16 cellular contexts compared by ENCODE assay signal in genomic region chr5:124996764-124997077, GRCh38.
DNase-seq lines count a peak whose midpoint lies in the region; ATAC-seq, FAIRE-seq and TF ChIP-seq lines count a peak whose summit lies in the region.
"Had no signal": no experiment of that assay in that cellular context is flagged by ENCODE, and none has a peak within 500 bp of the region (broad histone marks: within the 10 kb centered on the region; RNA-seq: fewer than 3 reads in every experiment).

No MANE protein-coding gene starts in this region.

- H3K14ac ChIP-seq in H1 (ENCODE audit: insufficient read length) (no peak overlapping the region), neuronal stem cell (ENCODE audit: low read length) (no peak overlapping the region)

- no peak for FAIRE-seq in H1 (lab: Jason Lieb, UNC)
- FAIRE-seq: keratinocyte had no signal

- H3K79me1 ChIP-seq in H1 (ENCODE audit: low read depth, low read length) (no peaks in the 10 kb centered on the region), neuronal stem cell (ENCODE audit: low read depth, low read length) (no peaks in the 10 kb centered on the region)

- H2BK120ac ChIP-seq in H1 (replicated peaks; ENCODE audit: low read depth, low read length), result no peak overlapping the region
- H2BK120ac ChIP-seq in neuronal stem cell (ENCODE audit: low read depth, low read length), result no peak overlapping the region

- no peak overlapping the region; the same call in 1 of the 2 replicates for H2BK5ac ChIP-seq in H1 (ENCODE audit: low read depth, low read length)
- H2BK5ac ChIP-seq in neuronal stem cell (ENCODE audit: low read length), result no peak overlapping the region

- H3K4me2 ChIP-seq in PC-3 (ENCODE audit: low read length) (no peak overlapping the region), H1 (ENCODE audit: insufficient read depth in 1 of 2, low read depth in 2 of 2, low read length in 2 of 2) (peak overlapping the region; percentile 4 to 13; a peak in 1 of 4 replicates), neuronal stem cell (ENCODE audit: insufficient read depth, low read length, poor library complexity, severe bottlenecking) (no peak overlapping the region)
- H3K4me2 ChIP-seq: KMS-11 had no signal

- peak; percentile 71 for DNase-seq in EH (ENCODE audit: low read depth)
- peak; percentile 4 for DNase-seq in PC-3
- peak in 1 of 2 experiments; percentile 13 for DNase-seq in H1 (ENCODE audit: low read depth in 1 of 2, low spot score in 2 of 2)
- peak; percentile 67 for DNase-seq in neuronal stem cell (ENCODE audit: low spot score)
- DNase-seq in ascending aorta (ENCODE audit: low spot score in 2 of 2), result no peak
- DNase-seq in DMS79 treated with DMSO at 0.1 percent for 48 hours (lab: John Stamatoyannopoulos, UW), result no peak
- DNase-seq in stimulated activated effector memory CD8-positive, alpha-beta T cell treated with anti-CD3 and anti-CD28 coated beads, Interleukin-12 subunit alpha, Interleukin-12 subunit beta, amount 100 ng/mL, for 72 hours (ENCODE audit: low spot score in 2 of 2), result no peak
- DNase-seq: activated CD4-positive, alpha-beta T cell treated with anti-CD3 and anti-CD28 coated beads for 4 hours; activated naive CD8-positive, alpha-beta T cell treated with anti-CD3 and anti-CD28 coated beads, Interleukin-2, amount 50 U/mL, for 24 hours; activated T-cell treated with anti-CD3 and anti-CD28 coated beads for 4 hours; CD4-positive, CD25-positive, alpha-beta regulatory T cell; NCI-H524 treated with DMSO at 0.1 percent for 48 hours; stimulated activated CD4-positive, alpha-beta T cell treated with anti-CD3 and anti-CD28 coated beads, Interleukin-1b, Interleukin-23, amount 100 ng/mL, for 48 hours had no signal

- no peak overlapping the region for H4K5ac ChIP-seq in H1 (ENCODE audit: insufficient read length, low read depth, low read length)

- H3K36me3 ChIP-seq in PC-3 (ENCODE audit: low read depth, low read length) (no peaks in the 10 kb centered on the region), H1 (ENCODE audit: control insufficient read depth in 2 of 4, insufficient read depth in 4 of 4, low read length in 3 of 4) (no peaks in the 10 kb centered on the region), neuronal stem cell (replicated peaks in 1 of 2; ENCODE audit: control insufficient read depth in 2 of 2, insufficient read depth in 2 of 2, low read length in 2 of 2) (no peaks in the 10 kb centered on the region), ascending aorta (no peaks in the 10 kb centered on the region)

- no peaks in the 10 kb centered on the region for H3K36me3 Mint-ChIP-seq in stimulated activated effector memory CD8-positive, alpha-beta T cell treated with anti-CD3 and anti-CD28 coated beads, Interleukin-12 subunit alpha, Interleukin-12 subunit beta, amount 100 ng/mL, for 72 hours
- H3K36me3 Mint-ChIP-seq: CD4-positive, CD25-positive, alpha-beta regulatory T cell had no signal

- H3F3A ChIP-seq in PC-3 (ENCODE audit: low read length, unreplicated experiment), result no peaks in the 10 kb centered on the region

- H3K4me1 ChIP-seq in PC-3 (ENCODE audit: insufficient read depth, low read length), result peaks cover 18% of the 10 kb centered on the region
- peaks cover 0 to 14% (median 4%) of the 10 kb centered on the region in 4 experiments; a peak in 4 of 7 replicates for H3K4me1 ChIP-seq in H1 (replicated peaks in 1 of 4; ENCODE audit: control insufficient read depth in 3 of 4, insufficient read depth in 4 of 4, low read length in 3 of 4)
- peaks cover 6 to 28% of the 10 kb centered on the region in 2 donors for H3K4me1 ChIP-seq in neuronal stem cell (ENCODE audit: control insufficient read depth in 2 of 2, insufficient read depth in 1 of 2, low read depth in 1 of 2, low read length in 2 of 2)
- no peaks in the 10 kb centered on the region for H3K4me1 ChIP-seq in ascending aorta

- no TSS peak for BruUV-seq in PC-3 (replicated peaks; lab: Mats Ljungman, UMichigan)

- H3K4ac ChIP-seq in H1 (replicated peaks; ENCODE audit: insufficient read length, low read depth, low read length) (no peak overlapping the region), neuronal stem cell (ENCODE audit: low read length) (no peak overlapping the region)

- H3K23ac ChIP-seq in H1 (ENCODE audit: insufficient read length) (no peak overlapping the region), neuronal stem cell (ENCODE audit: low read depth, low read length, poor library complexity) (no peak overlapping the region)

- no peak overlapping the region for H3K27ac ChIP-seq in PC-3 (ENCODE audit: low read length)
- H3K27ac ChIP-seq in H1 (ENCODE audit: low read depth, low read length), result no peak overlapping the region
- peak overlapping the region; percentile 38 for H3K27ac ChIP-seq in neuronal stem cell (replicated peaks; ENCODE audit: low read length)
- H3K27ac ChIP-seq in ascending aorta, result no peak overlapping the region
- H3K27ac ChIP-seq: KMS-11 had no signal

- H3K9ac ChIP-seq in PC-3 (ENCODE audit: low read length) (no peak overlapping the region), H1 (replicated peaks in 1 of 4; ENCODE audit: extremely low read depth in 1 of 4, low read depth in 3 of 4, low read length in 3 of 4) (no peak overlapping the region), neuronal stem cell (ENCODE audit: low read depth, low read length, poor library complexity) (no peak overlapping the region)
- H3K9ac ChIP-seq: KMS-11 had no signal

- H3K79me2 ChIP-seq in PC-3 (ENCODE audit: low read length) (no peaks in the 10 kb centered on the region), H1 (ENCODE audit: control insufficient read depth in 1 of 2, insufficient read depth in 2 of 2, low read length in 2 of 2) (no peaks in the 10 kb centered on the region)

- CTCF ChIA-PET in PC-3 (lab: Charles Lee) (no interaction called here), H1 (lab: Charles Lee; ENCODE audit: partially characterized antibody) (interaction anchor here (0.7 to 1.3 kb wide), 2 partner anchors 10 to 937 kb away, joined by 3 to 4 read pairs; no protein-coding TSS in a partner anchor)

- H3K9me2 ChIP-seq in PC-3 (replicated peaks; ENCODE audit: low read length), result no peaks in the 10 kb centered on the region

- H4K91ac ChIP-seq in H1 (replicated peaks; ENCODE audit: insufficient read length, low read length) (no peak overlapping the region), neuronal stem cell (ENCODE audit: low read depth, low read length, poor library complexity) (no peak overlapping the region)

- H2BK15ac ChIP-seq in H1 (ENCODE audit: low read length) (no peak overlapping the region), neuronal stem cell (ENCODE audit: low read length) (no peak overlapping the region)

- H3K9me3 ChIP-seq in PC-3 (ENCODE audit: low read length) (no peaks in the 10 kb centered on the region), H1 (ENCODE audit: insufficient read depth in 2 of 2, low read depth in 1 of 2, low read length in 1 of 2) (no peaks in the 10 kb centered on the region), neuronal stem cell (replicated peaks in 1 of 2; ENCODE audit: control insufficient read depth in 2 of 2, insufficient read depth in 1 of 2, low read depth in 1 of 2, low read length in 2 of 2) (no peaks in the 10 kb centered on the region), ascending aorta (no peaks in the 10 kb centered on the region)

- POLR2A ChIA-PET in PC-3 (lab: Charles Lee; ENCODE audit: unreplicated experiment) (interaction anchor here (0.6 kb wide), 1 partner anchor 15 kb away, joined by 8 read pairs; no protein-coding TSS in a partner anchor), H1 (lab: Charles Lee; ENCODE audit: partially characterized antibody) (interaction anchor here (0.6 to 0.7 kb wide), 2 partner anchors 107 to 253 kb away, joined by 3 to 4 read pairs; no protein-coding TSS in a partner anchor)

- TF ChIP-seq RAD21 in H1 (IDR thresholded peaks at IDR 0.05 in 1 of 2, conservative IDR thresholded peaks at IDR 0.05 in 1 of 2; ENCODE audit: low read depth in 2 of 2, low read length in 2 of 2), result no peak

- TF ChIP-seq CTCF in PC-3 (conservative IDR thresholded peaks at IDR 0.05; ENCODE audit: low read depth, low read length) (no peak), H1 (IDR thresholded peaks at IDR 0.05; ENCODE audit: control extremely low read depth in 1 of 3, insufficient read depth in 1 of 3, low read depth in 1 of 3, low read length in 3 of 3) (no peak), ascending aorta (IDR thresholded peaks at IDR 0.05) (no peak)

- H4K20me1 ChIP-seq in PC-3 (ENCODE audit: low read length), result no peaks in the 10 kb centered on the region
- no peaks in the 10 kb centered on the region for H4K20me1 ChIP-seq in H1 (replicated peaks in 1 of 2; ENCODE audit: control insufficient read depth in 1 of 2, insufficient read depth in 2 of 2, low read length in 2 of 2)

- H3K27me3 ChIP-seq in PC-3 (ENCODE audit: low read length) (no peaks in the 10 kb centered on the region), H1 (replicated peaks in 1 of 4; ENCODE audit: control insufficient read depth in 3 of 4, extremely low read depth in 1 of 4, insufficient read depth in 3 of 4, low read length in 3 of 4) (no peaks in the 10 kb centered on the region), neuronal stem cell (ENCODE audit: control insufficient read depth in 3 of 3, insufficient read depth in 3 of 3, low read depth in 1 of 3, low read length in 3 of 3) (no peaks in the 10 kb centered on the region), ascending aorta (no peaks in the 10 kb centered on the region)

- no peak overlapping the region for H3K56ac ChIP-seq in H1 (replicated peaks; ENCODE audit: insufficient read length, low read depth, low read length)

- H2BK12ac ChIP-seq in H1 (ENCODE audit: low read depth, low read length) (no peak overlapping the region), neuronal stem cell (ENCODE audit: low read length) (no peak overlapping the region)

- TF ChIP-seq EP300 in H1 (IDR thresholded peaks at IDR 0.05; ENCODE audit: borderline replicate concordance in 1 of 2, low read depth in 2 of 2, low read length in 2 of 2), result no peak

- H4K8ac ChIP-seq in H1 (ENCODE audit: extremely low read depth, insufficient read depth, low read length) (no peak overlapping the region), neuronal stem cell (ENCODE audit: low read depth, low read length) (no peak overlapping the region)

- H3K18ac ChIP-seq in H1 (ENCODE audit: extremely low read depth, low read length) (no peak overlapping the region), neuronal stem cell (ENCODE audit: low read length) (no peak overlapping the region)

- H2AFZ ChIP-seq in PC-3 (ENCODE audit: low read length) (no peak overlapping the region), H1 (ENCODE audit: low read length) (no peak overlapping the region), neuronal stem cell (ENCODE audit: low read length) (no peak overlapping the region)

- H3K4me3 ChIP-seq in PC-3 (ENCODE audit: low read length), result no peak overlapping the region
- no peak overlapping the region for H3K4me3 ChIP-seq in H1 (ENCODE audit: extremely low read depth in 1 of 4, insufficient read depth in 2 of 4, low read depth in 3 of 4, low read length in 4 of 4)
- no peak overlapping the region for H3K4me3 ChIP-seq in neuronal stem cell (ENCODE audit: low read length in 2 of 2)
- H3K4me3 ChIP-seq in ascending aorta, result no peak overlapping the region

- no peak overlapping the region for H3K27ac Mint-ChIP-seq in stimulated activated effector memory CD8-positive, alpha-beta T cell treated with anti-CD3 and anti-CD28 coated beads, Interleukin-12 subunit alpha, Interleukin-12 subunit beta, amount 100 ng/mL, for 72 hours
- H3K27ac Mint-ChIP-seq: activated naive CD8-positive, alpha-beta T cell treated with anti-CD3 and anti-CD28 coated beads, Interleukin-2, amount 50 U/mL, for 24 hours; CD4-positive, CD25-positive, alpha-beta regulatory T cell had no signal

- H2BK20ac ChIP-seq in H1 (ENCODE audit: low read length), result no peak overlapping the region

- ATAC-seq in PC-3, result no peak
- no peak for ATAC-seq in GM21526 (IDR thresholded peaks at IDR 0.05; ENCODE audit: low FRiP score, unreplicated experiment)
- no peak for ATAC-seq in stimulated activated effector memory CD8-positive, alpha-beta T cell treated with anti-CD3 and anti-CD28 coated beads, Interleukin-12 subunit alpha, Interleukin-12 subunit beta, amount 100 ng/mL, for 72 hours
- ATAC-seq: activated naive CD8-positive, alpha-beta T cell treated with anti-CD3 and anti-CD28 coated beads, Interleukin-2, amount 50 U/mL, for 24 hours had no signal

- H3K9me3 Mint-ChIP-seq in stimulated activated effector memory CD8-positive, alpha-beta T cell treated with anti-CD3 and anti-CD28 coated beads, Interleukin-12 subunit alpha, Interleukin-12 subunit beta, amount 100 ng/mL, for 72 hours, result peaks cover 11% of the 10 kb centered on the region
- H3K9me3 Mint-ChIP-seq: activated naive CD8-positive, alpha-beta T cell treated with anti-CD3 and anti-CD28 coated beads, Interleukin-2, amount 50 U/mL, for 24 hours had no signal

- H3K4me1 Mint-ChIP-seq in stimulated activated effector memory CD8-positive, alpha-beta T cell treated with anti-CD3 and anti-CD28 coated beads, Interleukin-12 subunit alpha, Interleukin-12 subunit beta, amount 100 ng/mL, for 72 hours, result no peaks in the 10 kb centered on the region
- H3K4me1 Mint-ChIP-seq: activated naive CD8-positive, alpha-beta T cell treated with anti-CD3 and anti-CD28 coated beads, Interleukin-2, amount 50 U/mL, for 24 hours; CD4-positive, CD25-positive, alpha-beta regulatory T cell had no signal

- H3K4me3 Mint-ChIP-seq in stimulated activated effector memory CD8-positive, alpha-beta T cell treated with anti-CD3 and anti-CD28 coated beads, Interleukin-12 subunit alpha, Interleukin-12 subunit beta, amount 100 ng/mL, for 72 hours, result no peak overlapping the region
- H3K4me3 Mint-ChIP-seq: activated naive CD8-positive, alpha-beta T cell treated with anti-CD3 and anti-CD28 coated beads, Interleukin-2, amount 50 U/mL, for 24 hours; CD4-positive, CD25-positive, alpha-beta regulatory T cell had no signal

- no peak for TF ChIP-seq POLR2A in H1 (IDR thresholded peaks at IDR 0.05; ENCODE audit: control extremely low read depth in 1 of 2, low read depth in 2 of 2, low read length in 2 of 2)

- intact Hi-C loops in PC-3 (cut with micrococcal nuclease), result loop anchor here (5.0 kb wide), 1 partner anchor 411 kb away; no protein-coding TSS in a partner anchor
- intact Hi-C loops in ascending aorta (cut with DNase I), result no loop called here

- no peaks in the 10 kb centered on the region; the same call in 1 of the 2 replicates for H3K23me2 ChIP-seq in H1 (ENCODE audit: low read depth, low read length)

- H2AK5ac ChIP-seq in H1 (ENCODE audit: low read depth, low read length) (no peak overlapping the region), neuronal stem cell (ENCODE audit: low read depth, low read length) (no peak overlapping the region)

- WGBS in H1 (ENCODE audit: extremely low coverage in 1 of 2, insufficient coverage in 1 of 2, insufficient read length in 1 of 2, insufficient replicate concordance in 2 of 2, low coverage in 1 of 2, low lambda C conversion rate in 2 of 2, missing lambda C conversion rate in 1 of 2), 2 experiments, result 7% methylated on average over 3 of the region's 3 CpGs; no CpG with 5 or more reads in 1 of the 2 experiments
- WGBS in neuronal stem cell (ENCODE audit: extremely low coverage in 2 of 2, insufficient read length in 2 of 2, insufficient replicate concordance in 1 of 2), 2 donors, result no CpG with 5 or more reads among the region's 3 CpGs

Comparison
In these comparisons a context has a peak if more than half of its experiments do, and no peak if none do; other contexts are left out.
1. DNase-seq: peak in EH (single experiment), PC-3 (single experiment) and neuronal stem cell (single experiment); none in ascending aorta (0 of 2), DMS79 treated with DMSO at 0.1 percent for 48 hours (single experiment) and stimulated activated effector memory CD8-positive, alpha-beta T cell treated with anti-CD3 and anti-CD28 coated beads, Interleukin-12 subunit alpha, Interleukin-12 subunit beta, amount 100 ng/mL, for 72 hours (0 of 2).
2. H3K4me2 ChIP-seq: peak in H1 (2 of 2); none in PC-3 (single experiment) and neuronal stem cell (single experiment).